ENCODE assay signal across 8 cellular contexts in genomic region chr6:17015144-17015543, GRCh38.
DNase-seq lines count a peak whose midpoint lies in the region; ATAC-seq and TF ChIP-seq lines count a peak whose summit lies in the region.

No MANE protein-coding gene starts in this region.

- peak overlapping the region; percentile 15 for H3K27ac ChIP-seq in epithelial cell of prostate
- H3K27ac ChIP-seq in lower lobe of right lung: no peak overlapping the region

- ATAC-seq in GM21360 (IDR thresholded peaks at IDR 0.05; ENCODE audit: unreplicated experiment) (peak; percentile 95), lower lobe of right lung (no peak), left ventricle myocardium superior (no peak)

- no peak for TF ChIP-seq CTCF in lower lobe of right lung (IDR thresholded peaks at IDR 0.05)

- no peak overlapping the region for H3K4me3 ChIP-seq in lower lobe of right lung

- peak; percentile 44 for DNase-seq in GM03348 (ENCODE audit: low spot score)
- peak; percentile 53 for DNase-seq in HS-5 (ENCODE audit: low read depth)
- peak; percentile 70 for DNase-seq in epithelial cell of prostate (ENCODE audit: low read depth, low spot score)
- no peak for DNase-seq in NCI-H345 (lab: John Stamatoyannopoulos, UW)
- no peak for DNase-seq in NCI-H2029 (lab: John Stamatoyannopoulos, UW)
- no peak for DNase-seq in lower lobe of right lung
- DNase-seq in left ventricle myocardium superior: no peak

- H3K9me3 ChIP-seq in lower lobe of right lung: no peaks in the 10 kb centered on the region

- no peaks in the 10 kb centered on the region for H3K27me3 ChIP-seq in lower lobe of right lung (ENCODE audit: low read depth)

- intact Hi-C loops in lower lobe of right lung (cut with DNase I) (no loop called here), left ventricle myocardium superior (cut with micrococcal nuclease) (no loop called here)

- H3K36me3 ChIP-seq in lower lobe of right lung: no peaks in the 10 kb centered on the region

- H3K4me1 ChIP-seq in lower lobe of right lung: peaks cover 7% of the 10 kb centered on the region

Comparison
In these comparisons a context has a peak if more than half of its experiments do, and no peak if none do; other contexts are left out.
1. DNase-seq: peak in GM03348 (single experiment), HS-5 (single experiment) and epithelial cell of prostate (single experiment); none in NCI-H345 (single experiment), NCI-H2029 (single experiment), lower lobe of right lung (single experiment) and left ventricle myocardium superior (single experiment).